ENCODE assay signal across 7 cellular contexts in the genomic region with DNA sequence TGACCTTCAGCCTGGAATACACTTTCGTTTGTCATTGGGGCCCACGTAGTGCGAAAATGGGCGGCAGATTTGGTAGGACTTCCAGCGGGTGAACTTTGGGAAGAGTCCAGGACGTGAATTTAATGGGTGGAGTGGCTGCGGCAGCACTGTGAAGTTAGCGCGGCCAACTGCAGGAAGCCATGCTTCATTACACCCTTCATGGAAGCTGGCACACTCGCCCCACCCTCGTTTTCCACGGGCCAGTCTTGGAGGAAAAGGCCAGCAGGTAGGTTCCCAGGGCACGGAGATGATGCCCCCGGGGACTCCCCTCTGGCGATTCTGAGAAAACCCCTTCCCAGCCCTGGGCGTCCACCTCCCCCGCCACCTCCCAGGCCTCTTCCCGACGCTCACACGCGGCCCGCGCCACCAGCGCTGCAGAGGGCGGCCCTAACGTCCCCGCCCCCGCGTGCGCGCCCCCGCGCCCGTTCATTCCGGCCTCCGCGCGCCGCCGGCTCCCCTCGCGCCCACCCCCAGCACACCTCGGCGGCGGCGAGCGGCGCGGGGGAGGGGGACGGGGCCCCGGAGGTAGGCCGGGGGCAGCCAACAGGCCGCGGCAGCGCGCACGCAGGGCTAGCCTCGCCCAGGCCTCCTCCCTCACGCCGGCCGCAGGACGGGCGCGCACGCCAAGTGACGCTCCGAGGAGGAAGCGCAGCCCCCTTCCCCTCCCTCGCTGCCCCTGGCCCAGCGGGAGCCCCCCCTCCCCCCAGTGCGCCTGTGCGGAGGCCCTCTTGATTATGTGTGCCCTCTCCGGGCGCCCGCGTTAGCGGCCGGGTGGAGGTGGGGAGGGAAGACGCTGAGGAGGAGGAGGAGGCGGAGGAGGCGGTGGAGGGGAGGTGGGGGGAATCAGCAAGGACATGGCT. TPM values are rescaled to one million over a fixed set of nuclear protein-coding genes. Genes with fewer than 3 reads are reported as not detected.
DNase-seq lines count a peak whose midpoint lies in the region; ATAC-seq lines count a peak whose summit lies in the region.

MLLT10 (plus strand) TSS at position 656 of the 899 bp plus-strand sequence. CDS start 413 bp downstream, outside the sequence.

- peak; percentile 72 to 76 for DNase-seq in NCI-H1930 (lab: John Stamatoyannopoulos, UW)
- peak; percentile 86 for DNase-seq in T-helper 9 cell
- peak; percentile 100 for DNase-seq in astrocyte of the hippocampus (ENCODE audit: low read depth, low spot score)
- DNase-seq in hippocampal formation (lab: John Stamatoyannopoulos, UW): peak; percentile 91 to 92
- DNase-seq in sciatic nerve (ENCODE audit: low spot score): peak; percentile 95

- ATAC-seq in GM18498 (IDR thresholded peaks at IDR 0.05; ENCODE audit: unreplicated experiment) (peak; percentile 92), HG02870 (IDR thresholded peaks at IDR 0.05; ENCODE audit: unreplicated experiment) (peak; percentile 78), sciatic nerve (peak; percentile 96)

- intact Hi-C loops in sciatic nerve (cut with DNase I): no loop called here

RNA-seq across cellular contexts. Expression of gene MLLT10, which starts in this region (rescaled TPM):
- 68.1 TPM for total RNA-seq in sciatic nerve

Comparison
In these comparisons a context has a peak if more than half of its experiments do, and no peak if none do; other contexts are left out.
1. Peak in every context shown above with its lines: DNase-seq and ATAC-seq.